8 cellular contexts compared by ENCODE assay signal in genomic region chr20:52105045-52105572, GRCh38.
DNase-seq lines count a peak whose midpoint lies in the region; ATAC-seq lines count a peak whose summit lies in the region.

No MANE protein-coding gene starts in this region.

- H3K27me3 Mint-ChIP-seq in naive B cell: peaks cover 35 to 55% (median 38%) of the 10 kb centered on the region in 3 donors

- H3K27ac Mint-ChIP-seq in naive B cell: no peak overlapping the region

- DNase-seq in DMS 273 treated with DMSO at 0.1 percent for 48 hours (lab: John Stamatoyannopoulos, UW) (peak; percentile 56), NCI-H748 (lab: John Stamatoyannopoulos, UW; ENCODE audit: unreplicated experiment) (peak; percentile 67), epithelial cell of prostate (ENCODE audit: low read depth, low spot score) (no peak), naive B cell (no peak), T-helper 9 cell (no peak), SKM-1 treated with dmso at 0.1 percent for 144 hours (lab: John Stamatoyannopoulos, UW; ENCODE audit: unreplicated experiment) (no peak)

- peaks cover 0 to 5% (median 3%) of the 10 kb centered on the region in 7 donors for H3K9me3 Mint-ChIP-seq in naive B cell

- H3K4me1 Mint-ChIP-seq in naive B cell: peaks cover 8 to 32% (median 22%) of the 10 kb centered on the region in 3 donors

- ATAC-seq in naive B cell (ENCODE audit: low read depth in 2 of 2) (no peak), HG03378 (IDR thresholded peaks at IDR 0.05; ENCODE audit: unreplicated experiment) (no peak), GM18511 (IDR thresholded peaks at IDR 0.05; ENCODE audit: unreplicated experiment) (no peak)

- peak overlapping the region in 6 of 8 donors; percentile 9 to 72 (median 56) for H3K4me3 Mint-ChIP-seq in naive B cell

- peaks cover 1 to 13% of the 10 kb centered on the region in 2 donors for H3K36me3 Mint-ChIP-seq in naive B cell

- H3K27ac ChIP-seq in epithelial cell of prostate: peak overlapping the region; percentile 33

Comparison
In these comparisons a context has a peak if more than half of its experiments do, and no peak if none do; other contexts are left out.
1. DNase-seq: peak in DMS 273 treated with DMSO at 0.1 percent for 48 hours (single experiment) and NCI-H748 (single experiment); none in epithelial cell of prostate (single experiment), naive B cell (single experiment), T-helper 9 cell (single experiment) and SKM-1 treated with dmso at 0.1 percent for 144 hours (single experiment).